Comparison of ENCODE assay signal across 1 cellular context in the genomic region with DNA sequence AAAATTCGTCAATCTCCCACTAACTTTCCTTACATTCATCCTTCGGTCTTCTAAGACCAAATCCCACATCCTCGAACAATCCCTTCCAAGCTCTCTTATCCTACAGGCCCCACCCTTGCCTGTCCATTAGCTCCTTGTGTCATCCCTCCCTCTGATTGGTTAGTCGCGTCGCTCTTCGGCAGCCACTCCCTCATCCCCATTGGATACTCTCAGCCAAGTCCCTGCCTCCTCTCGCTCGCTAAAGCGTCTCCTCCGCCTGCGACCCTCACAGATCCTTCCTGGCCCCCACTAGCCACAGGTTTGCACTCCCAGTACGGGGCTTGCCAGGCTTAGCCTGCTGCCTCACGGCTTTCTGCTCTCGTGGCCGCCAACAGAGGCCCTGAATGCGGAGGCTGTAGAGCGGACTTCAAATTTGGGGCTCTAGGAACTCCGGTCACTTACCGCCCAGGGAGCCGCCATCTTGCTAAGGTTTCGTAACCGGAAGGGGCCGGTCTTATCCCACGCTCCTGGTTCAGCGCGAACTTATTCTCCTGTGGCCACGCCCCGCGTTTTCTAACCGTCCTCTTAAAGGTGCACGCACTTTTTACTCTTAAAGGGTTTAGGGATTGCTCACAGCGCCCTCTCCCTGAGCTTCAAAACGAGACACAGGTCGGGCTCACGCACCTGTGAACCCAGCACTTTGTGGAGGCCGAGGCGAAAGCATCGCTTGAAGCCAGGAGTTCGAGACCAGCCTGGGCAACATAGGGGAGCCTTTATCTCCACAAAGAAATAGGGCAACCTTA.
TF ChIP-seq lines count a peak whose summit lies in the region.

A gene (minus strand): TSS at position 472 of the 782 bp plus-strand sequence. CDS start 13 bp downstream, at position 459.

TF ChIP-seq in K562, 482 proteins besides CTCF, POLR2A, EP300 and RAD21 (continued from another document):
- TF ChIP-seq, protein P1, sequence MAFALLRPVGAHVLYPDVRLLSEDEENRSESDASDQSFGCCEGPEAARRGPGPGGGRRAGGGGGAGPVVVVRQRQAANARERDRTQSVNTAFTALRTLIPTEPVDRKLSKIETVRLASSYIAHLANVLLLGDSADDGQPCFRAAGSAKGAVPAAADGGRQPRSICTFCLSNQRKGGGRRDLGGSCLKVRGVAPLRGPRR (CRISPR knock-in tag; IDR thresholded peaks at IDR 0.05), result no peak
- TF ChIP-seq KAT2B (IDR thresholded peaks at IDR 0.05; ENCODE audit: low read depth, low read length) (no peak), ZNF124 (CRISPR knock-in tag; IDR thresholded peaks at IDR 0.05) (no peak), SLC30A9 (CRISPR knock-in tag; IDR thresholded peaks at IDR 0.05) (no peak), SETDB1 (IDR thresholded peaks at IDR 0.05; ENCODE audit: low read length) (no peak), HEY1 (CRISPR knock-in tag; IDR thresholded peaks at IDR 0.05; ENCODE audit: borderline replicate concordance) (0 out of 2 replicates have a peak, but pooled peaks have one; percentile 57), HDAC2 (IDR thresholded peaks at IDR 0.05) (peak; percentile 95), TCFL5 (CRISPR knock-in tag; conservative IDR thresholded peaks at IDR 0.05) (no peak), CHCHD3 (CRISPR knock-in tag; IDR thresholded peaks at IDR 0.05) (no peak), ZNF197 (CRISPR knock-in tag; IDR thresholded peaks at IDR 0.05; ENCODE audit: low read depth) (no peak), BMI1 (IDR thresholded peaks at IDR 0.05; ENCODE audit: low read length) (no peak), E2F3 (CRISPR knock-in tag; IDR thresholded peaks at IDR 0.05) (no peak), GTF2A2 (tag; IDR thresholded peaks at IDR 0.05) (no peak), TAF7 (tag; IDR thresholded peaks at IDR 0.05) (peak; percentile 87), JUND (IDR thresholded peaks at IDR 0.05; ENCODE audit: borderline replicate concordance, low read depth, low read length) (peak; percentile 37; the same call in 1 of the 2 replicates), JUND (tag; IDR thresholded peaks at IDR 0.05; ENCODE audit: borderline replicate concordance, low read depth, low read length) (peak; percentile 37; the same call in 1 of the 3 replicates), ZNF384 (IDR thresholded peaks at IDR 0.05; ENCODE audit: low read depth, low read length) (no peak), MTA1 (IDR thresholded peaks at IDR 0.05; ENCODE audit: borderline replicate concordance) (peak; percentile 15; the same call in 1 of the 2 replicates), NR1H2 (CRISPR knock-in tag; IDR thresholded peaks at IDR 0.05) (no peak), U2AF1 (optimal IDR thresholded peaks at IDR 0.05; ENCODE audit: low read depth, low read length) (no peak), SMAD3 (CRISPR knock-in tag; conservative IDR thresholded peaks at IDR 0.05) (no peak), CBFA2T3 (IDR thresholded peaks at IDR 0.05) (no peak), XRCC4 (IDR thresholded peaks at IDR 0.05; ENCODE audit: extremely low read depth, insufficient read depth, insufficient read length) (no peak), MIER1 (IDR thresholded peaks at IDR 0.05; ENCODE audit: low read depth) (no peak), ZNF232 (CRISPR knock-in tag; IDR thresholded peaks at IDR 0.05) (no peak), OTX1 (CRISPR knock-in tag; IDR thresholded peaks at IDR 0.05) (no peak), EWSR1 (IDR thresholded peaks at IDR 0.05; ENCODE audit: borderline replicate concordance, low read depth, partially characterized antibody) (no peak), POLR2AphosphoS2 (IDR thresholded peaks at IDR 0.05; ENCODE audit: low read length) (0 out of 2 replicates have a peak, but pooled peaks have one; percentile 53), SNIP1 (IDR thresholded peaks at IDR 0.05; ENCODE audit: low read depth) (no peak), ZNF445 (CRISPR knock-in tag; IDR thresholded peaks at IDR 0.05; ENCODE audit: low read depth) (no peak), SIN3A (IDR thresholded peaks at IDR 0.05; ENCODE audit: borderline replicate concordance in 2 of 2, control insufficient read depth in 1 of 2, low read depth in 2 of 2, low read length in 2 of 2) (peak in 1 of 2 experiments; percentile 69; a peak in 1 of 4 replicates), CEBPB (tag; IDR thresholded peaks at IDR 0.05) (peak; percentile 98)
- TF ChIP-seq, protein P2, sequence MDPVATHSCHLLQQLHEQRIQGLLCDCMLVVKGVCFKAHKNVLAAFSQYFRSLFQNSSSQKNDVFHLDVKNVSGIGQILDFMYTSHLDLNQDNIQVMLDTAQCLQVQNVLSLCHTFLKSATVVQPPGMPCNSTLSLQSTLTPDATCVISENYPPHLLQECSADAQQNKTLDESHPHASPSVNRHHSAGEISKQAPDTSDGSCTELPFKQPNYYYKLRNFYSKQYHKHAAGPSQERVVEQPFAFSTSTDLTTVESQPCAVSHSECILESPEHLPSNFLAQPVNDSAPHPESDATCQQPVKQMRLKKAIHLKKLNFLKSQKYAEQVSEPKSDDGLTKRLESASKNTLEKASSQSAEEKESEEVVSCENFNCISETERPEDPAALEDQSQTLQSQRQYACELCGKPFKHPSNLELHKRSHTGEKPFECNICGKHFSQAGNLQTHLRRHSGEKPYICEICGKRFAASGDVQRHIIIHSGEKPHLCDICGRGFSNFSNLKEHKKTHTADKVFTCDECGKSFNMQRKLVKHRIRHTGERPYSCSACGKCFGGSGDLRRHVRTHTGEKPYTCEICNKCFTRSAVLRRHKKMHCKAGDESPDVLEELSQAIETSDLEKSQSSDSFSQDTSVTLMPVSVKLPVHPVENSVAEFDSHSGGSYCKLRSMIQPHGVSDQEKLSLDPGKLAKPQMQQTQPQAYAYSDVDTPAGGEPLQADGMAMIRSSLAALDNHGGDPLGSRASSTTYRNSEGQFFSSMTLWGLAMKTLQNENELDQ (CRISPR knock-in tag; IDR thresholded peaks at IDR 0.05; ENCODE audit: borderline replicate concordance), result no peak
- TF ChIP-seq, protein P3, sequence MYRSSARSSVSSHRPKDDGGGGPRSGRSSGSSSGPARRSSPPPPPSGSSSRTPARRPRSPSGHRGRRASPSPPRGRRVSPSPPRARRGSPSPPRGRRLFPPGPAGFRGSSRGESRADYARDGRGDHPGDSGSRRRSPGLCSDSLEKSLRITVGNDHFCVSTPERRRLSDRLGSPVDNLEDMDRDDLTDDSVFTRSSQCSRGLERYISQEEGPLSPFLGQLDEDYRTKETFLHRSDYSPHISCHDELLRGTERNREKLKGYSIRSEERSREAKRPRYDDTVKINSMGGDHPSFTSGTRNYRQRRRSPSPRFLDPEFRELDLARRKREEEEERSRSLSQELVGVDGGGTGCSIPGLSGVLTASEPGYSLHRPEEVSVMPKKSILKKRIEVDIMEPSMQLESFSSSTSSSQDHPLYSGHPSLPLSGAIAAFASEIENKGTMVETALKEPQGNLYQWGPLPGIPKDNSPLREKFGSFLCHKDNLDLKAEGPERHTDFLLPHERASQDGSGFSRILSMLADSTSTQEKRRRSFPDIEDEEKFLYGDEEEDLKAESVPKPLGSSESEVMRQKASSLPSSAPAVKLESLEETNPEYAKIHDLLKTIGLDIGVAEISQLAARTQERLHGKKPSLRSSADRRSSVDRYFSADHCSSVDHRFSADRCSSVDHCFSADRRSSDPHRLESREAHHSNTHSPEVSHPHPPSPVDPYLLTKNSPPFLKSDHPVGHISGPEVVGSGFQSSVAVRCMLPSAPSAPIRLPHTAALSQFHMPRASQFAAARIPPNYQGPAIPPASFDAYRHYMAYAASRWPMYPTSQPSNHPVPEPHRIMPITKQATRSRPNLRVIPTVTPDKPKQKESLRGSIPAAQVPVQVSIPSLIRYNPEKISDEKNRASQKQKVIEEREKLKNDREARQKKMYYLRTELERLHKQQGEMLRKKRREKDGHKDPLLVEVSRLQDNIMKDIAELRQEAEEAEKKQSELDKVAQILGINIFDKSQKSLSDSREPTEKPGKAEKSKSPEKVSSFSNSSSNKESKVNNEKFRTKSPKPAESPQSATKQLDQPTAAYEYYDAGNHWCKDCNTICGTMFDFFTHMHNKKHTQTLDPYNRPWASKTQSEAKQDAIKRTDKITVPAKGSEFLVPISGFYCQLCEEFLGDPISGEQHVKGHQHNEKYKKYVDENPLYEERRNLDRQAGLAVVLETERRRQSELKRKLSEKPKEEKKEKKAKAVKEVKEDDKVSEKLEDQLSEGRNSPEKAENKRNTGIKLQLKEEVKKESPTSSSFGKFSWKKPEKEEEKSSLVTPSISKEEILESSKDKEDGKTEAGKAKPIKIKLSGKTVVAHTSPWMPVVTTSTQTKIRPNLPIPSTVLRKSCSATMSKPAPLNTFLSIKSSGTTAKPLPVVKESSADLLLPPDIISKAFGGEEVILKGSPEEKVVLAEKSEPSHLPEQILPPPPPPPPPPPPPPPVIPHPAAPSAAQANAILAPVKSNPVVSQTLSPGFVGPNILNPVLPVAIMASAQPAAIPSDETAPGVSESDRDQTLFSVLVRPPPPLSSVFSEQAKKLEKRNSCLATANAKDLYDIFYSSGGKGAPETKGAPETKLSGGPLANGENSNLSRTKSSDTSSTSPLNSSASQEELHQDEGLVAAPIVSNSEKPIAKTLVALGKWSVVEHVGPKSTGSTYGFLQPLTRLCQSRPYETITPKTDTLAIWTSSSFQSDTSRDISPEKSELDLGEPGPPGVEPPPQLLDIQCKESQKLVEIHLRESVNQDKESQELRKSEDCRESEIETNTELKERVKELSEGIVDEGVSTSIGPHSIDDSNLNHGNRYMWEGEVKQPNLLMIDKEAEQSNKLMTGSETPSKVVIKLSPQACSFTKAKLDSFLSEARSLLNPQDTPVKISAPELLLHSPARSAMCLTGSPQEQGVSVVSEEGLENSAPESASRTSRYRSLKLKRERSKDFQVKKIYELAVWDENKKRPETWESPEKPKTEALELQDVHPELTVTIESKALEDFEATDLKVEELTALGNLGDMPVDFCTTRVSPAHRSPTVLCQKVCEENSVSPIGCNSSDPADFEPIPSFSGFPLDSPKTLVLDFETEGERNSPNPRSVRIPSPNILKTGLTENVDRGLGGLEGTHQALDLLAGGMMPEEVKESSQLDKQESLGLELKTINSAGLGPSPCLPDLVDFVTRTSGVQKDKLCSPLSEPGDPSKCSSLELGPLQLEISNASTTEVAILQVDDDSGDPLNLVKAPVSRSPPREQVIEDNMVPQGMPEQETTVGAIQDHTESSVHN (IDR thresholded peaks at IDR 0.05; ENCODE audit: borderline replicate concordance in 1 of 2, low read depth in 1 of 2), result no peak
- TF ChIP-seq, protein P4, sequence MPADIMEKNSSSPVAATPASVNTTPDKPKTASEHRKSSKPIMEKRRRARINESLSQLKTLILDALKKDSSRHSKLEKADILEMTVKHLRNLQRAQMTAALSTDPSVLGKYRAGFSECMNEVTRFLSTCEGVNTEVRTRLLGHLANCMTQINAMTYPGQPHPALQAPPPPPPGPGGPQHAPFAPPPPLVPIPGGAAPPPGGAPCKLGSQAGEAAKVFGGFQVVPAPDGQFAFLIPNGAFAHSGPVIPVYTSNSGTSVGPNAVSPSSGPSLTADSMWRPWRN (IDR thresholded peaks at IDR 0.05; ENCODE audit: low read depth), result no peak
- TF ChIP-seq, protein P5, sequence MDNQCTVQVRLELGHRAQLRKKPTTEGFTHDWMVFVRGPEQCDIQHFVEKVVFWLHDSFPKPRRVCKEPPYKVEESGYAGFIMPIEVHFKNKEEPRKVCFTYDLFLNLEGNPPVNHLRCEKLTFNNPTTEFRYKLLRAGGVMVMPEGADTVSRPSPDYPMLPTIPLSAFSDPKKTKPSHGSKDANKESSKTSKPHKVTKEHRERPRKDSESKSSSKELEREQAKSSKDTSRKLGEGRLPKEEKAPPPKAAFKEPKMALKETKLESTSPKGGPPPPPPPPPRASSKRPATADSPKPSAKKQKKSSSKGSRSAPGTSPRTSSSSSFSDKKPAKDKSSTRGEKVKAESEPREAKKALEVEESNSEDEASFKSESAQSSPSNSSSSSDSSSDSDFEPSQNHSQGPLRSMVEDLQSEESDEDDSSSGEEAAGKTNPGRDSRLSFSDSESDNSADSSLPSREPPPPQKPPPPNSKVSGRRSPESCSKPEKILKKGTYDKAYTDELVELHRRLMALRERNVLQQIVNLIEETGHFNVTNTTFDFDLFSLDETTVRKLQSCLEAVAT (IDR thresholded peaks at IDR 0.05), result peak in 1 of 2 experiments; percentile 55; a peak in 1 of 4 replicates
- TF ChIP-seq, protein P6, sequence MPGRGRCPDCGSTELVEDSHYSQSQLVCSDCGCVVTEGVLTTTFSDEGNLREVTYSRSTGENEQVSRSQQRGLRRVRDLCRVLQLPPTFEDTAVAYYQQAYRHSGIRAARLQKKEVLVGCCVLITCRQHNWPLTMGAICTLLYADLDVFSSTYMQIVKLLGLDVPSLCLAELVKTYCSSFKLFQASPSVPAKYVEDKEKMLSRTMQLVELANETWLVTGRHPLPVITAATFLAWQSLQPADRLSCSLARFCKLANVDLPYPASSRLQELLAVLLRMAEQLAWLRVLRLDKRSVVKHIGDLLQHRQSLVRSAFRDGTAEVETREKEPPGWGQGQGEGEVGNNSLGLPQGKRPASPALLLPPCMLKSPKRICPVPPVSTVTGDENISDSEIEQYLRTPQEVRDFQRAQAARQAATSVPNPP (IDR thresholded peaks at IDR 0.05; ENCODE audit: borderline replicate concordance, insufficient read depth, insufficient read length), result no peak
- TF ChIP-seq, protein P7, sequence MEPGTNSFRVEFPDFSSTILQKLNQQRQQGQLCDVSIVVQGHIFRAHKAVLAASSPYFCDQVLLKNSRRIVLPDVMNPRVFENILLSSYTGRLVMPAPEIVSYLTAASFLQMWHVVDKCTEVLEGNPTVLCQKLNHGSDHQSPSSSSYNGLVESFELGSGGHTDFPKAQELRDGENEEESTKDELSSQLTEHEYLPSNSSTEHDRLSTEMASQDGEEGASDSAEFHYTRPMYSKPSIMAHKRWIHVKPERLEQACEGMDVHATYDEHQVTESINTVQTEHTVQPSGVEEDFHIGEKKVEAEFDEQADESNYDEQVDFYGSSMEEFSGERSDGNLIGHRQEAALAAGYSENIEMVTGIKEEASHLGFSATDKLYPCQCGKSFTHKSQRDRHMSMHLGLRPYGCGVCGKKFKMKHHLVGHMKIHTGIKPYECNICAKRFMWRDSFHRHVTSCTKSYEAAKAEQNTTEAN (CRISPR knock-in tag; IDR thresholded peaks at IDR 0.05), result no peak
- TF ChIP-seq, protein P8, sequence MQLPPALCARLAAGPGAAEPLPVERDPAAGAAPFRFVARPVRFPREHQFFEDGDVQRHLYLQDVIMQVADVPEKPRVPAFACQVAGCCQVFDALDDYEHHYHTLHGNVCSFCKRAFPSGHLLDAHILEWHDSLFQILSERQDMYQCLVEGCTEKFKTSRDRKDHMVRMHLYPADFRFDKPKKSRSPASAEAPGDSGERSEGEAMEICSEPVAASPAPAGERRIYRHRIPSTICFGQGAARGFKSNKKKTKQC (CRISPR knock-in tag; IDR thresholded peaks at IDR 0.05), result no peak
